Comparison of ENCODE assay signal across 8 cellular contexts in genomic region chr17:45098869-45099616, GRCh38. TPM values are rescaled to one million over a fixed set of nuclear protein-coding genes. Genes with fewer than 3 reads are reported as not detected.
DNase-seq lines count a peak whose midpoint lies in the region; ATAC-seq and TF ChIP-seq lines count a peak whose summit lies in the region.

No MANE protein-coding gene starts in this region.

- no peaks in the 10 kb centered on the region for H3K9me3 ChIP-seq in RWPE2 (ENCODE audit: severe bottlenecking)

- ATAC-seq in RWPE2 (ENCODE audit: low read depth) (peak; percentile 94), foreskin keratinocyte (peak; percentile 40), omental fat pad (ENCODE audit: low FRiP score) (peak; percentile 81), GM21528 (IDR thresholded peaks at IDR 0.05; ENCODE audit: low FRiP score, unreplicated experiment) (no peak)

- peaks cover 93% of the 10 kb centered on the region for H3K36me3 ChIP-seq in RWPE2 (ENCODE audit: low read depth)

- TF ChIP-seq CTCF in LNCaP clone FGC (IDR thresholded peaks at IDR 0.05; ENCODE audit: control insufficient read depth, extremely low read depth, insufficient read depth) (peak; percentile 94), RWPE2 (IDR thresholded peaks at IDR 0.05; ENCODE audit: poor library complexity, severe bottlenecking) (peak; percentile 94), foreskin keratinocyte (conservative IDR thresholded peaks at IDR 0.05) (peak; percentile 87), omental fat pad (IDR thresholded peaks at IDR 0.05) (peak in 1 of 3 donors; percentile 85)

- H3K4me3 ChIP-seq in LNCaP clone FGC (ENCODE audit: low read depth, low read length) = no peak overlapping the region
- H3K4me3 ChIP-seq in RWPE2 (ENCODE audit: severe bottlenecking) = no peak overlapping the region

- H3K27me3 ChIP-seq in RWPE2 (ENCODE audit: insufficient read depth, poor library complexity, severe bottlenecking) (no peaks in the 10 kb centered on the region), foreskin keratinocyte (no peaks in the 10 kb centered on the region)

- DNase-seq in DMS153 treated with DMSO at 0.1 percent for 48 hours (lab: John Stamatoyannopoulos, UW; ENCODE audit: unreplicated experiment) = peak; percentile 29
- no peak for DNase-seq in LNCaP clone FGC (ENCODE audit: low read depth)
- no peak for DNase-seq in RWPE2 (ENCODE audit: low spot score)
- peak; percentile 72 for DNase-seq in activated gamma-delta T cell treated with Interleukin-2 at 50 U/mL for 16 hours
- no peak for DNase-seq in foreskin keratinocyte
- peak; percentile 89 for DNase-seq in omental fat pad (ENCODE audit: low spot score)
- peak; percentile 85 for DNase-seq in superior temporal gyrus (ENCODE audit: extremely low spot score)

- H3K4me1 ChIP-seq in RWPE2 (ENCODE audit: insufficient read depth, poor library complexity, severe bottlenecking) (no peaks in the 10 kb centered on the region), foreskin keratinocyte (peaks cover 24% of the 10 kb centered on the region)

- H3K27ac ChIP-seq in RWPE2 (ENCODE audit: poor library complexity, severe bottlenecking) (peak overlapping the region; percentile 12), foreskin keratinocyte (no peak overlapping the region)

RNA-seq across cellular contexts. Expression of gene PLCD3, which starts 33.3 kb away (rescaled TPM):
- total RNA-seq in foreskin keratinocyte = 60.8 and 63.6 TPM in 2 replicates
- 85.8 and 97.4 TPM in 2 replicates for polyA plus RNA-seq in foreskin keratinocyte
- total RNA-seq in omental fat pad = 10 to 100 TPM; 35.4 to 68.4 (median 44.2) TPM

RNA-seq across cellular contexts. Expression of gene ACBD4, which starts 36.4 kb away (rescaled TPM):
- total RNA-seq in foreskin keratinocyte (4.3 and 4.4 TPM in 2 replicates), omental fat pad (10 to 100 TPM in 2 of 4 donors, 1 to 10 TPM in 2; 6.4 to 23.2 (median 8.5) TPM)
- 4.5 TPM in 2 replicates for polyA plus RNA-seq in foreskin keratinocyte

RNA-seq across cellular contexts. Expression of gene NMT1, which starts 37.9 kb away (rescaled TPM):
- total RNA-seq in foreskin keratinocyte = 90.9 and 109 TPM in 2 replicates
- polyA plus RNA-seq in foreskin keratinocyte = 188 and 193 TPM in 2 replicates
- 100 to 1,000 TPM in 1 of 4 donors, 10 to 100 TPM in 3; 57.3 to 101 (median 78.1) TPM for total RNA-seq in omental fat pad

RNA-seq across cellular contexts. Expression of gene DCAKD, which starts 47.6 kb away (rescaled TPM):
- 30.4 and 30.8 TPM in 2 replicates for total RNA-seq in foreskin keratinocyte
- 19.8 and 21.1 TPM in 2 replicates for polyA plus RNA-seq in foreskin keratinocyte
- 10 to 100 TPM; 22.7 to 36.4 (median 25.2) TPM for total RNA-seq in omental fat pad

RNA-seq across cellular contexts. Expression of gene HEXIM1, which starts 49.2 kb away (rescaled TPM):
- total RNA-seq in foreskin keratinocyte (23.0 and 25.6 TPM in 2 replicates), omental fat pad (10 to 100 TPM; 21.9 to 31.0 (median 24.3) TPM)
- 26.7 and 27.9 TPM in 2 replicates for polyA plus RNA-seq in foreskin keratinocyte

Comparison
In these comparisons a context has a peak if more than half of its experiments do, and no peak if none do; other contexts are left out.
1. DNase-seq: peak in DMS153 treated with DMSO at 0.1 percent for 48 hours (single experiment), activated gamma-delta T cell treated with Interleukin-2 at 50 U/mL for 16 hours (single experiment), omental fat pad (single experiment) and superior temporal gyrus (single experiment); none in LNCaP clone FGC (single experiment), RWPE2 (single experiment) and foreskin keratinocyte (0 of 2).